In genomic region chr11:65857500-65858353, GRCh38 we compare ENCODE assay signal across 8 cellular contexts. TPM values are rescaled to one million over a fixed set of nuclear protein-coding genes. Genes with fewer than 3 reads are reported as not detected.
A peak's percentile ranks its signal among the peaks of the same experiment; 100 is the strongest.
DNase-seq lines count a peak whose midpoint lies in the region; ATAC-seq and TF ChIP-seq lines count a peak whose summit lies in the region.

CFL1 (minus strand) TSS chr11:65858180; CDS start chr11:65858099, 81 bp downstream.

- TF ChIP-seq CTCF in OCI-LY7 (conservative IDR thresholded peaks at IDR 0.05; ENCODE audit: low read length) (no peak), endothelial cell (IDR thresholded peaks at IDR 0.05; ENCODE audit: unreplicated experiment) (no peak)

- CTCF ChIA-PET in OCI-LY7 (lab: Charles Lee; ENCODE audit: unreplicated experiment) = interaction anchor here (1.0 kb wide), 1 partner anchor 30 kb away, joined by 24 read pairs; the partner anchor contains the start of gene FIBP

- H3K9me3 ChIP-seq in HUES48 (ENCODE audit: control insufficient read depth, insufficient read depth, low read length) = no peaks in the 10 kb centered on the region
- H3K9me3 ChIP-seq in OCI-LY7 (ENCODE audit: low read length) = no peaks in the 10 kb centered on the region

- H3K27ac Mint-ChIP-seq in endothelial cell (ENCODE audit: unreplicated experiment) = peak within 1 kb of the TSS; percentile 97

- peaks cover 46% of the 10 kb centered on the region for H3K27me3 Mint-ChIP-seq in endothelial cell (ENCODE audit: unreplicated experiment)

- POLR2A ChIA-PET in OCI-LY7 (lab: Charles Lee) = interaction anchor here (0.6 to 3.9 kb wide), 7 partner anchors 9 to 397 kb away, joined by 3 to 59 read pairs (median 4); partner anchors contain the start of genes CCDC85B and FIBP

- H3K4me2 ChIP-seq in OCI-LY7 (ENCODE audit: low read length) = peak within 1 kb of the TSS; percentile 94

- H3K4me1 Mint-ChIP-seq in endothelial cell (ENCODE audit: unreplicated experiment) = peaks cover 54% of the 10 kb centered on the region

- H2AFZ ChIP-seq in OCI-LY7 (ENCODE audit: low read length) = peak within 1 kb of the TSS; percentile 73

- H3K36me3 ChIP-seq in HUES48 (ENCODE audit: control insufficient read depth, insufficient read depth, low read length) (peaks cover 44% of the 10 kb centered on the region), OCI-LY7 (ENCODE audit: insufficient read depth, low read length) (peaks cover 61% of the 10 kb centered on the region)

- BruUV-seq in OCI-LY7 (replicated peaks; lab: Mats Ljungman, UMichigan) = no TSS peak

- H3K4me3 Mint-ChIP-seq in endothelial cell (ENCODE audit: unreplicated experiment) = peak within 1 kb of the TSS; percentile 97

- peaks cover 50% of the 10 kb centered on the region for H3K79me2 ChIP-seq in OCI-LY7 (ENCODE audit: insufficient read depth, low read depth, low read length)

- peak within 1 kb of the TSS; percentile 97 for H3K27ac ChIP-seq in HUES48 (ENCODE audit: low read depth, low read length)
- peak within 1 kb of the TSS; percentile 93 for H3K27ac ChIP-seq in OCI-LY7 (ENCODE audit: low read depth, low read length, poor library complexity, severe bottlenecking)

- intact Hi-C loops in OCI-LY7 (cut with micrococcal nuclease; ENCODE audit: unreplicated experiment) = loop anchor here (1.0 to 5.0 kb wide), 5 partner anchors 61 to 410 kb away; partner anchors contain the start of genes C11orf68, DRAP1, KAT5 and PCNX3

- no peaks in the 10 kb centered on the region for H3K27me3 ChIP-seq in HUES48 (ENCODE audit: control insufficient read depth, insufficient read depth, low read length)

- H3K4me3 ChIP-seq in HUES48 (ENCODE audit: low read depth, low read length) = peak within 1 kb of the TSS; percentile 95
- H3K4me3 ChIP-seq in OCI-LY7 (ENCODE audit: low read depth, low read length, poor library complexity, severe bottlenecking) = peak within 1 kb of the TSS; percentile 99

- DNase-seq in COLO829 (ENCODE audit: low spot score) (peak; percentile 89), OCI-LY7 (ENCODE audit: low spot score) (peak; percentile 98), endothelial cell (ENCODE audit: low spot score) (peak; percentile 98), middle frontal gyrus (ENCODE audit: extremely low spot score, low spot score) (peak; percentile 97)
- peak; percentile 97 for DNase-seq in activated CD8-positive, alpha-beta memory T cell treated with anti-CD3 and anti-CD28 coated beads, Interleukin-2, amount 50 U/mL, for 48 hours
- DNase-seq in stimulated activated CD8-positive, alpha-beta memory T cell treated with anti-CD3 and anti-CD28 coated beads, Interleukin-2, amount 100 ng/mL, for 1 hour (ENCODE audit: low read depth in 2 of 2) = peak; percentile 91 to 94

- H3K9me2 ChIP-seq in OCI-LY7 (ENCODE audit: insufficient read depth, low read length) = no peaks in the 10 kb centered on the region

- H4K20me1 ChIP-seq in OCI-LY7 (ENCODE audit: insufficient read depth, low read length) = peaks cover 20% of the 10 kb centered on the region

- H3K36me3 Mint-ChIP-seq in endothelial cell (ENCODE audit: low read depth, unreplicated experiment) = peaks cover 48% of the 10 kb centered on the region

- peak; percentile 46 for ATAC-seq in GM21381 (IDR thresholded peaks at IDR 0.05; ENCODE audit: unreplicated experiment)

- H3K9ac ChIP-seq in HUES48 (ENCODE audit: low read depth, low read length) = peak within 1 kb of the TSS; percentile 95

- H3K4me1 ChIP-seq in HUES48 (ENCODE audit: control insufficient read depth, insufficient read depth, low read length) = peaks cover 6% of the 10 kb centered on the region
- peaks cover 31% of the 10 kb centered on the region for H3K4me1 ChIP-seq in OCI-LY7 (ENCODE audit: insufficient read depth, low read length, poor library complexity, severe bottlenecking)

- H3K9me3 Mint-ChIP-seq in endothelial cell (ENCODE audit: unreplicated experiment) = no peaks in the 10 kb centered on the region

RNA-seq across cellular contexts. Expression of gene CFL1, which starts in this region (rescaled TPM):
- total RNA-seq in OCI-LY7 (2014; rRNA removed; shearing (Covaris generic)) = 1,019 and 1,146 TPM in 2 replicates
- 1,064 and 1,119 TPM in 2 replicates for total RNA-seq in OCI-LY7 (2022)
- total RNA-seq in endothelial cell (ENCODE audit: unreplicated experiment) = 1,740 TPM

Comparison
In these comparisons a context has a peak if more than half of its experiments do, and no peak if none do; other contexts are left out.
1. Peak in every context shown above with its lines: DNase-seq, ATAC-seq, H3K4me3 ChIP-seq and H3K27ac ChIP-seq.